ENCODE assay signal across 1 cellular context in the genomic region with DNA sequence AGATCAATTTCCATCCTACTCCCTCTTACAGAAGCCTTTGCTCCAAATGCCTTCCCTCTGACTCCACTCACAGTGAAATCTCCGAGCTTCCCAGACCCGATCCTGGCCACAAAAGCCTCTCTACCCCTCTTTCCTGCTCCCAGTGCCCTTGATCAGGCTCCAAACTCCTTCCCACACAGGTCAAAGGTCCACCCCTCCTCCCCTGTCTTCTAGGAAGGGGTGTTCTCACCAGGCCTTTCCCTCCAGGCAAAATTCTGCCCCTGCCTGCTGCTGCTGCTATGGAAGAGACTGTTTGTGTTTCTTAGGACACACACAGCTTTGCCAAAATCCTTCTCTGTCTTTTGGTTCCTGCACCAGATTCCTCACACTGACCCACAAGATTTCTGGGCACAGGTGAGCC.
TF ChIP-seq lines count a peak whose summit lies in the region.

No MANE protein-coding gene starts in this region.

TF ChIP-seq in GM23338, 12 proteins besides CTCF, POLR2A, EP300 and RAD21 (continued from another document):
- TF ChIP-seq, protein P1, sequence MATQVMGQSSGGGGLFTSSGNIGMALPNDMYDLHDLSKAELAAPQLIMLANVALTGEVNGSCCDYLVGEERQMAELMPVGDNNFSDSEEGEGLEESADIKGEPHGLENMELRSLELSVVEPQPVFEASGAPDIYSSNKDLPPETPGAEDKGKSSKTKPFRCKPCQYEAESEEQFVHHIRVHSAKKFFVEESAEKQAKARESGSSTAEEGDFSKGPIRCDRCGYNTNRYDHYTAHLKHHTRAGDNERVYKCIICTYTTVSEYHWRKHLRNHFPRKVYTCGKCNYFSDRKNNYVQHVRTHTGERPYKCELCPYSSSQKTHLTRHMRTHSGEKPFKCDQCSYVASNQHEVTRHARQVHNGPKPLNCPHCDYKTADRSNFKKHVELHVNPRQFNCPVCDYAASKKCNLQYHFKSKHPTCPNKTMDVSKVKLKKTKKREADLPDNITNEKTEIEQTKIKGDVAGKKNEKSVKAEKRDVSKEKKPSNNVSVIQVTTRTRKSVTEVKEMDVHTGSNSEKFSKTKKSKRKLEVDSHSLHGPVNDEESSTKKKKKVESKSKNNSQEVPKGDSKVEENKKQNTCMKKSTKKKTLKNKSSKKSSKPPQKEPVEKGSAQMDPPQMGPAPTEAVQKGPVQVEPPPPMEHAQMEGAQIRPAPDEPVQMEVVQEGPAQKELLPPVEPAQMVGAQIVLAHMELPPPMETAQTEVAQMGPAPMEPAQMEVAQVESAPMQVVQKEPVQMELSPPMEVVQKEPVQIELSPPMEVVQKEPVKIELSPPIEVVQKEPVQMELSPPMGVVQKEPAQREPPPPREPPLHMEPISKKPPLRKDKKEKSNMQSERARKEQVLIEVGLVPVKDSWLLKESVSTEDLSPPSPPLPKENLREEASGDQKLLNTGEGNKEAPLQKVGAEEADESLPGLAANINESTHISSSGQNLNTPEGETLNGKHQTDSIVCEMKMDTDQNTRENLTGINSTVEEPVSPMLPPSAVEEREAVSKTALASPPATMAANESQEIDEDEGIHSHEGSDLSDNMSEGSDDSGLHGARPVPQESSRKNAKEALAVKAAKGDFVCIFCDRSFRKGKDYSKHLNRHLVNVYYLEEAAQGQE (IDR thresholded peaks at IDR 0.05; ENCODE audit: unreplicated experiment), result no peak
- TF ChIP-seq ZNF114 (CRISPR knock-in tag; IDR thresholded peaks at IDR 0.05) (no peak), STAT1 (IDR thresholded peaks at IDR 0.05; ENCODE audit: unreplicated experiment) (no peak), EZH2phosphoT487 (IDR thresholded peaks at IDR 0.05; ENCODE audit: unreplicated experiment) (no peak)
